Comparison of ENCODE assay signal across 10 cellular contexts in genomic region chr17:38861399-38861843, GRCh38. TPM values are rescaled to one million over a fixed set of nuclear protein-coding genes. Genes with fewer than 3 reads are reported as not detected.
DNase-seq lines count a peak whose midpoint lies in the region; ATAC-seq and TF ChIP-seq lines count a peak whose summit lies in the region.
"Had no signal": no experiment of that assay in that cellular context is flagged by ENCODE, and none has a peak within 500 bp of the region (broad histone marks: within the 10 kb centered on the region; RNA-seq: fewer than 3 reads in every experiment).

No MANE protein-coding gene starts in this region.

- intact Hi-C loops in colonic mucosa (cut with DNase I): no loop called here

- H3K27me3 ChIP-seq in H7 (ENCODE audit: control insufficient read depth, insufficient read depth, low read length) (no peaks in the 10 kb centered on the region), colonic mucosa (no peaks in the 10 kb centered on the region)
- H3K27me3 ChIP-seq: transverse colon had no signal

- DNase-seq in NCI-H2227 (lab: John Stamatoyannopoulos, UW; ENCODE audit: unreplicated experiment): peak; percentile 47
- DNase-seq in NCI-H2227 treated with DMSO at 0.1 percent for 48 hours (lab: John Stamatoyannopoulos, UW): no peak
- DNase-seq in H7: peak; percentile 71
- DNase-seq in SK-MEL-5 (ENCODE audit: low read depth, low spot score): peak; percentile 73
- DNase-seq in kidney tubule cell (ENCODE audit: low spot score): peak; percentile 75
- no peak for DNase-seq in GM19238 (ENCODE audit: insufficient read length, low spot score)
- DNase-seq in colonic mucosa: no peak
- DNase-seq: NCI-H510A treated with DMSO at 0.1 percent for 48 hours, transverse colon had no signal

- H3K4me1 ChIP-seq in colonic mucosa: no peaks in the 10 kb centered on the region

- H3K4me3 ChIP-seq in H7 (ENCODE audit: insufficient read depth, low read depth, low read length) (no peak overlapping the region), colonic mucosa (no peak overlapping the region)
- H3K4me3 ChIP-seq: transverse colon had no signal

- no peaks in the 10 kb centered on the region for H3K9me3 ChIP-seq in colonic mucosa
- H3K9me3 ChIP-seq: transverse colon had no signal

- ATAC-seq in GM18861 (IDR thresholded peaks at IDR 0.05; ENCODE audit: unreplicated experiment): no peak

- no peak overlapping the region for H3K27ac ChIP-seq in colonic mucosa
- H3K27ac ChIP-seq: transverse colon had no signal

- no peak for TF ChIP-seq CTCF in colonic mucosa (IDR thresholded peaks at IDR 0.05)

- H3K9ac ChIP-seq in colonic mucosa (ENCODE audit: low read depth in 2 of 2, low read length in 2 of 2): no peak overlapping the region

- in situ Hi-C loops in SK-MEL-5 (cut with HindIII; ENCODE audit: low pct_unique_long_range_greater_than_20kb, low sequenced_read_pairs): no loop called here

- H3K36me3 ChIP-seq in H7 (replicated peaks; ENCODE audit: control insufficient read depth, insufficient read depth, low read length) (no peaks in the 10 kb centered on the region), colonic mucosa (no peaks in the 10 kb centered on the region)
- H3K36me3 ChIP-seq: transverse colon had no signal

RNA-seq across cellular contexts. Expression of gene RPL23, which starts 7.9 kb away (rescaled TPM):
- 1,201 and 1,441 TPM in 2 replicates for total RNA-seq in H7 (2014; rRNA removed; shearing (Covaris generic))
- total RNA-seq in SK-MEL-5 (2014; rRNA removed; shearing (Covaris generic)): 2,873 and 3,047 TPM in 2 replicates
- 1,347 and 1,645 TPM in 2 replicates for polyA plus RNA-seq in SK-MEL-5 (2015; cell fraction: cytosol; rRNA removed)
- 232 and 381 TPM in 2 replicates for polyA plus RNA-seq in SK-MEL-5 (2015; cell fraction: nucleus; rRNA removed)
- 100 to 1,000 TPM; 845 to 956 TPM for total RNA-seq in colonic mucosa

RNA-seq across cellular contexts. Expression of gene LASP1, which starts 8.4 kb away (rescaled TPM):
- 122 and 149 TPM in 2 replicates for total RNA-seq in H7 (2014; rRNA removed; shearing (Covaris generic))
- total RNA-seq in SK-MEL-5 (2014; rRNA removed; shearing (Covaris generic)): 16.7 and 16.8 TPM in 2 replicates
- 41.5 and 44.1 TPM in 2 replicates for polyA plus RNA-seq in SK-MEL-5 (2015; cell fraction: cytosol; rRNA removed)
- 13.1 and 14.7 TPM in 2 replicates for polyA plus RNA-seq in SK-MEL-5 (2015; cell fraction: nucleus; rRNA removed)
- 100 to 1,000 TPM; 297 to 330 TPM for total RNA-seq in colonic mucosa

RNA-seq across cellular contexts. Expression of gene CWC25, which starts 36.3 kb away (rescaled TPM):
- 8.2 and 9.6 TPM in 2 replicates for total RNA-seq in H7 (2014; rRNA removed; shearing (Covaris generic))
- total RNA-seq in SK-MEL-5 (2014; rRNA removed; shearing (Covaris generic)): 10.1 and 12.5 TPM in 2 replicates
- 10.3 and 13.1 TPM in 2 replicates for polyA plus RNA-seq in SK-MEL-5 (2015; cell fraction: cytosol; rRNA removed)
- 73.0 and 106 TPM in 2 replicates for polyA plus RNA-seq in SK-MEL-5 (2015; cell fraction: nucleus; rRNA removed)
- 10 to 100 TPM; 18.7 TPM for total RNA-seq in colonic mucosa

Comparison
In these comparisons a context has a peak if more than half of its experiments do, and no peak if none do; other contexts are left out.
1. DNase-seq: peak in NCI-H2227 (single experiment), H7 (single experiment), SK-MEL-5 (single experiment) and kidney tubule cell (single experiment); none in NCI-H2227 treated with DMSO at 0.1 percent for 48 hours (single experiment), GM19238 (single experiment) and colonic mucosa (single experiment).